In genomic region chr7:148954766-148955165, GRCh38 we compare ENCODE assay signal across 32 cellular contexts.
"Had no signal": no experiment of that assay in that cellular context is flagged by ENCODE, and none has a peak within 500 bp of the region (broad histone marks: within the 10 kb centered on the region; RNA-seq: fewer than 3 reads in every experiment).

No MANE protein-coding gene starts in this region.

- H3K27me3 Mint-ChIP-seq: activated CD4-positive, alpha-beta T cell treated with anti-CD3 and anti-CD28 coated beads for 36 hours; activated CD4-positive, alpha-beta T cell treated with anti-CD3 and anti-CD28 coated beads, Interleukin-2, amount 10 ng/mL, durations not matched to agents 7 days and 5 days; activated naive CD8-positive, alpha-beta T cell; activated naive CD8-positive, alpha-beta T cell treated with anti-CD3 and anti-CD28 coated beads, Interleukin-2, amount 50 U/mL, for 24 hours; activated T-cell treated with anti-CD3 and anti-CD28 coated beads, Interleukin-2, amount 50 U/mL, for 24 hours had no signal

- H3K4me1 Mint-ChIP-seq: activated CD4-positive, alpha-beta T cell treated with anti-CD3 and anti-CD28 coated beads for 36 hours; activated CD4-positive, alpha-beta T cell treated with anti-CD3 and anti-CD28 coated beads, Interleukin-2, amount 10 ng/mL, durations not matched to agents 7 days and 5 days; activated naive CD4-positive, alpha-beta T cell treated with anti-CD3 and anti-CD28 coated beads, Interleukin-2, amount 10 ng/mL, durations not matched to agents 7 days and 5 days; activated naive CD8-positive, alpha-beta T cell treated with anti-CD3 and anti-CD28 coated beads, Interleukin-2, amount 50 U/mL, for 24 hours had no signal

- H3K27ac ChIP-seq: brain microvascular endothelial cell, cardiac muscle cell, KMS-11, SJCRH30, SK-N-MC had no signal

- H3K4me2 ChIP-seq: KMS-11 had no signal

- H3K36me3 ChIP-seq: brain microvascular endothelial cell, cardiac muscle cell, SJCRH30 had no signal

- H3K36me3 Mint-ChIP-seq: activated naive CD4-positive, alpha-beta T cell treated with anti-CD3 and anti-CD28 coated beads, Interleukin-2, amount 10 ng/mL, durations not matched to agents 7 days and 5 days had no signal

- H3K9ac ChIP-seq: KMS-11 had no signal

- H3K27me3 ChIP-seq: brain microvascular endothelial cell, cardiac muscle cell had no signal

- H3K4me1 ChIP-seq: SJCRH30 had no signal

- H3K9me3 Mint-ChIP-seq: activated CD4-positive, alpha-beta T cell treated with anti-CD3 and anti-CD28 coated beads, Interleukin-2, amount 10 ng/mL, durations not matched to agents 7 days and 5 days; activated naive CD4-positive, alpha-beta T cell treated with anti-CD3 and anti-CD28 coated beads, Interleukin-2, amount 10 ng/mL, durations not matched to agents 7 days and 5 days; activated naive CD8-positive, alpha-beta T cell treated with anti-CD3 and anti-CD28 coated beads, Interleukin-2, amount 50 U/mL, for 24 hours; activated T-cell treated with anti-CD3 and anti-CD28 coated beads, Interleukin-2, amount 50 U/mL, for 24 hours; activated T-helper 2 cell treated with anti-CD3 and anti-CD28 coated beads, Interferon-gamma antibody, Interleukin-2, Interleukin-4, amounts not matched to agents 10 μg/mL and 5 μg/mL and 100 μg/mL, durations not matched to agents 14 hours and 24 hours and 36 hours; T-helper 1 cell treated with Interleukin-12 subunit alpha and Interleukin-12 subunit beta and Interleukin-4 antibody, amounts not matched to agents 30 μg/mL and 1 μg/mL, for 36 hours; T-helper 2 cell treated with Interferon-gamma antibody and Interleukin-4, amounts not matched to agents 5 μg/mL and 100 μg/mL, for 36 hours had no signal

- ATAC-seq: activated CD4-positive, alpha-beta T cell treated with anti-CD3 and anti-CD28 coated beads for 36 hours; activated CD4-positive, CD25-positive, alpha-beta regulatory T cell treated with anti-CD3 and anti-CD28 coated beads, Interleukin-2, amount 50 U/mL, for 24 hours; activated CD8-positive, alpha-beta T cell treated with anti-CD3 and anti-CD28 coated beads, Interleukin-2, amount 10 ng/mL, durations not matched to agents 7 days and 5 days; activated naive CD8-positive, alpha-beta T cell treated with anti-CD3 and anti-CD28 coated beads, Interleukin-2, amount 50 U/mL, for 24 hours had no signal

- H3K27ac Mint-ChIP-seq: activated CD4-positive, alpha-beta T cell treated with anti-CD3 and anti-CD28 coated beads for 36 hours; activated CD4-positive, alpha-beta T cell treated with anti-CD3 and anti-CD28 coated beads, Interleukin-2, amount 10 ng/mL, durations not matched to agents 7 days and 5 days; activated CD8-positive, alpha-beta T cell treated with anti-CD3 and anti-CD28 coated beads, Interleukin-2, amount 10 ng/mL, durations not matched to agents 7 days and 5 days; activated naive CD4-positive, alpha-beta T cell treated with anti-CD3 and anti-CD28 coated beads, Interleukin-2, amount 10 ng/mL, durations not matched to agents 7 days and 5 days; activated naive CD8-positive, alpha-beta T cell; activated naive CD8-positive, alpha-beta T cell treated with anti-CD3 and anti-CD28 coated beads, Interleukin-2, amount 50 U/mL, for 24 hours; activated T-cell treated with anti-CD3 and anti-CD28 coated beads, Interleukin-2, amount 50 U/mL, for 24 hours; activated T-helper 2 cell treated with anti-CD3 and anti-CD28 coated beads, Interferon-gamma antibody, Interleukin-2, Interleukin-4, amounts not matched to agents 10 μg/mL and 5 μg/mL and 100 μg/mL, durations not matched to agents 14 hours and 24 hours and 36 hours; T-helper 1 cell treated with Interleukin-12 subunit alpha and Interleukin-12 subunit beta and Interleukin-4 antibody, amounts not matched to agents 30 μg/mL and 1 μg/mL, for 36 hours; T-helper 2 cell treated with Interferon-gamma antibody and Interleukin-4, amounts not matched to agents 5 μg/mL and 100 μg/mL, for 36 hours had no signal

- H3K4me3 Mint-ChIP-seq: activated CD4-positive, alpha-beta T cell treated with anti-CD3 and anti-CD28 coated beads for 36 hours; activated CD4-positive, alpha-beta T cell treated with anti-CD3 and anti-CD28 coated beads, Interleukin-2, amount 10 ng/mL, durations not matched to agents 7 days and 5 days; activated CD8-positive, alpha-beta T cell treated with anti-CD3 and anti-CD28 coated beads, Interleukin-2, amount 10 ng/mL, durations not matched to agents 7 days and 5 days; activated naive CD4-positive, alpha-beta T cell treated with anti-CD3 and anti-CD28 coated beads, Interleukin-2, amount 10 ng/mL, durations not matched to agents 7 days and 5 days; activated naive CD8-positive, alpha-beta T cell; activated naive CD8-positive, alpha-beta T cell treated with anti-CD3 and anti-CD28 coated beads, Interleukin-2, amount 50 U/mL, for 24 hours; activated T-cell treated with anti-CD3 and anti-CD28 coated beads, Interleukin-2, amount 50 U/mL, for 24 hours; T-helper 1 cell treated with Interleukin-12 subunit alpha and Interleukin-12 subunit beta and Interleukin-4 antibody, amounts not matched to agents 30 μg/mL and 1 μg/mL, for 36 hours; T-helper 2 cell treated with Interferon-gamma antibody and Interleukin-4, amounts not matched to agents 5 μg/mL and 100 μg/mL, for 36 hours had no signal

- DNase-seq: activated CD4-positive, alpha-beta T cell treated with anti-CD3 and anti-CD28 coated beads for 36 hours; activated CD4-positive, alpha-beta T cell treated with anti-CD3 and anti-CD28 coated beads, Interleukin-2, amount 10 ng/mL, durations not matched to agents 7 days and 5 days; activated CD4-positive, alpha-beta T cell treated with anti-CD3 and anti-CD28 coated beads, Interleukin-2, amount 50 U/mL, for 48 hours; activated CD8-positive, alpha-beta T cell treated with anti-CD3 and anti-CD28 coated beads, Interleukin-2, amount 10 ng/mL, durations not matched to agents 7 days and 5 days; activated naive CD4-positive, alpha-beta T cell treated with anti-CD3 and anti-CD28 coated beads, Interleukin-2, amount 10 ng/mL, durations not matched to agents 7 days and 5 days; activated naive CD8-positive, alpha-beta T cell treated with anti-CD3 and anti-CD28 coated beads, Interleukin-2, amount 50 U/mL, for 24 hours; activated T-cell treated with anti-CD3 and anti-CD28 coated beads, Interleukin-2, amount 50 U/mL, for 24 hours; anterior cingulate cortex; brain microvascular endothelial cell; MM.1S; MV-4-11; NCI-H1092; NCI-H146; NCI-H187; NCI-H2029 treated with DMSO at 0.1 percent for 48 hours; NCI-H2107; NCI-H2171; NCI-H510A; NCI-H526; NCI-H748 treated with DMSO at 0.1 percent for 48 hours; NK-92 treated with Interleukin-12 subunit alpha and Interleukin-12 subunit beta, amount 100 ng/mL, for 24 hours; SHP77; SJCRH30 had no signal

- FAIRE-seq: TTC549 had no signal

- H3K4me3 ChIP-seq: cardiac muscle cell, SJCRH30, SK-N-MC had no signal

- H3K9me3 ChIP-seq: SJCRH30 had no signal
